Comparison of ENCODE assay signal across 25 cellular contexts in genomic region chr2:232810444-232810843, GRCh38. TPM values are rescaled to one million over a fixed set of nuclear protein-coding genes. Genes with fewer than 3 reads are reported as not detected.
DNase-seq lines count a peak whose midpoint lies in the region; ATAC-seq, FAIRE-seq and TF ChIP-seq lines count a peak whose summit lies in the region.
"Had no signal": no experiment of that assay in that cellular context is flagged by ENCODE, and none has a peak within 500 bp of the region (broad histone marks: within the 10 kb centered on the region; RNA-seq: fewer than 3 reads in every experiment).

No MANE protein-coding gene starts in this region.

- no peaks in the 10 kb centered on the region for H3F3A ChIP-seq in PC-3 (ENCODE audit: low read length, unreplicated experiment)

- no peak overlapping the region for H3K27ac ChIP-seq in right cardiac atrium (ENCODE audit: low read length)
- no peak overlapping the region for H3K27ac ChIP-seq in PC-3 (ENCODE audit: low read length)
- peak overlapping the region in 3 of 4 donors; percentile 28 to 64 (median 58) for H3K27ac ChIP-seq in gastrocnemius medialis
- H3K27ac ChIP-seq: C4-2B, HL-60 had no signal

- WGBS in right cardiac atrium: 96% methylated on average over 1 of the region's 1 CpG

- TF ChIP-seq CTCF in PC-3 (conservative IDR thresholded peaks at IDR 0.05; ENCODE audit: low read depth, low read length) (no peak), gastrocnemius medialis (IDR thresholded peaks at IDR 0.05 in 4 of 5, conservative IDR thresholded peaks at IDR 0.05 in 1 of 5) (no peak)

- POLR2A ChIA-PET in PC-3 (lab: Charles Lee; ENCODE audit: unreplicated experiment): interaction anchor here (0.6 kb wide), 1 partner anchor 66 kb away, joined by 3 read pairs; no protein-coding TSS in a partner anchor

- intact Hi-C loops in left ventricle myocardium superior (cut with micrococcal nuclease) (no loop called here), right cardiac atrium (cut with DNase I) (no loop called here), PC-3 (cut with micrococcal nuclease) (no loop called here), gastrocnemius medialis (cut with DNase I; ENCODE audit: low total_unique reads) (no loop called here), posterior vena cava (cut with DNase I) (no loop called here)

- peak; percentile 55 for FAIRE-seq in islet of Langerhans (lab: Jason Lieb, UNC)
- FAIRE-seq: A204.1, D721Med, G401.6, GM12891, GM18507, H54, HTR-8/SVneo had no signal

- H3K79me2 ChIP-seq in PC-3 (ENCODE audit: low read length): no peaks in the 10 kb centered on the region

- H3K4me3 ChIP-seq in right cardiac atrium (ENCODE audit: low read length): no peak overlapping the region
- no peak overlapping the region for H3K4me3 ChIP-seq in PC-3 (ENCODE audit: low read length)
- no peak overlapping the region for H3K4me3 ChIP-seq in gastrocnemius medialis
- H3K4me3 ChIP-seq: GM23338 had no signal

- no peak overlapping the region for H2AFZ ChIP-seq in PC-3 (ENCODE audit: low read length)
- H2AFZ ChIP-seq: GM23338 had no signal

- no peaks in the 10 kb centered on the region for H4K20me1 ChIP-seq in PC-3 (ENCODE audit: low read length)

- ATAC-seq in left ventricle myocardium superior (peak; percentile 11), right cardiac atrium (no peak), PC-3 (no peak), gastrocnemius medialis (no peak)
- ATAC-seq: GM23338 had no signal

- H3K4me2 ChIP-seq in PC-3 (ENCODE audit: low read length): no peak overlapping the region
- H3K4me2 ChIP-seq: GM23338 had no signal

- in situ Hi-C loops in gastrocnemius medialis (cut with MboI; ENCODE audit: low sequenced_read_pairs in 4 of 4): loop anchor here in 1 of 4 donors (25.0 kb wide), 1 partner anchor 198 kb away; no protein-coding TSS in a partner anchor

- CTCF ChIA-PET in PC-3 (lab: Charles Lee): no interaction called here

- H3K4me1 ChIP-seq in right cardiac atrium (ENCODE audit: control insufficient read depth, insufficient read depth, low read length): peaks cover 1% of the 10 kb centered on the region
- no peaks in the 10 kb centered on the region for H3K4me1 ChIP-seq in PC-3 (ENCODE audit: insufficient read depth, low read length)
- H3K4me1 ChIP-seq in gastrocnemius medialis: peaks cover 11 to 15% of the 10 kb centered on the region in 2 donors
- H3K4me1 ChIP-seq: Caco-2 had no signal

- H3K9me3 ChIP-seq in right cardiac atrium (ENCODE audit: control insufficient read depth, low read length) (no peaks in the 10 kb centered on the region), PC-3 (ENCODE audit: low read length) (no peaks in the 10 kb centered on the region), gastrocnemius medialis (no peaks in the 10 kb centered on the region)
- H3K9me3 ChIP-seq: Caco-2 had no signal

- DNase-seq in left ventricle myocardium superior: no peak
- DNase-seq in right cardiac atrium: no peak
- no peak for DNase-seq in PC-3
- DNase-seq in gastrocnemius medialis: no peak
- no peak for DNase-seq in NCI-H187 treated with DMSO at 0.1 percent for 48 hours (lab: John Stamatoyannopoulos, UW)
- DNase-seq in posterior vena cava (ENCODE audit: low spot score): no peak
- no peak for DNase-seq in HT-29 (ENCODE audit: low spot score)
- DNase-seq: ACHN; AML-193; Caco-2; CD4-positive, alpha-beta T cell; HCEC 1CT; IMR-90 had no signal

- no peak for TF ChIP-seq POLR2A in gastrocnemius medialis (IDR thresholded peaks at IDR 0.05)

- no peaks in the 10 kb centered on the region for H3K9me2 ChIP-seq in PC-3 (replicated peaks; ENCODE audit: low read length)

- no peak overlapping the region for H3K9ac ChIP-seq in PC-3 (ENCODE audit: low read length)

- TSS peak; percentile 9 for BruUV-seq in PC-3 (replicated peaks; lab: Mats Ljungman, UMichigan)

- H3K36me3 ChIP-seq in PC-3 (ENCODE audit: low read depth, low read length): peaks cover 61% of the 10 kb centered on the region; the same call in 1 of the 2 replicates
- H3K36me3 ChIP-seq in gastrocnemius medialis: peaks cover 0 to 57% of the 10 kb centered on the region in 2 donors

- H3K27me3 ChIP-seq in right cardiac atrium (ENCODE audit: control insufficient read depth, insufficient read depth) (no peaks in the 10 kb centered on the region), PC-3 (ENCODE audit: low read length) (no peaks in the 10 kb centered on the region), gastrocnemius medialis (no peaks in the 10 kb centered on the region)

RNA-seq across cellular contexts. Expression of gene KCNJ13, which starts 34.1 kb away (rescaled TPM):
- not detected for total RNA-seq in left ventricle myocardium superior
- not detected for total RNA-seq in right cardiac atrium
- polyA plus RNA-seq in right cardiac atrium: not detected
- not detected in 2 replicates for total RNA-seq in PC-3 (2014; rRNA removed)
- total RNA-seq in gastrocnemius medialis: not detected
- not detected for total RNA-seq in posterior vena cava
- total RNA-seq in HT-29 (2014; rRNA removed; shearing (Covaris generic)): not detected in 2 replicates
- total RNA-seq: CD4-positive, alpha-beta T cell; GM23338; IMR-90 had no signal
- polyA plus RNA-seq: BJ, IMR-90 had no signal

RNA-seq across cellular contexts. Expression of gene SNORC, which starts 59.6 kb away (rescaled TPM):
- total RNA-seq in left ventricle myocardium superior (1.3 TPM), right cardiac atrium (1 to 10 TPM in 3 of 4 donors, under 1 TPM in 1; 0.86 to 1.9 (median 1.3) TPM), PC-3 (2014; rRNA removed) (11.1 and 14.3 TPM in 2 replicates), gastrocnemius medialis (1 to 10 TPM in 2 of 4 donors, under 1 TPM in 2; 0.12 to 4.1 (median 1.1) TPM), posterior vena cava (under 1 TPM; 0.79 to 1.00 TPM)
- 0.59 TPM for polyA plus RNA-seq in right cardiac atrium
- total RNA-seq in HT-29 (2014; rRNA removed; shearing (Covaris generic)): 2.6 and 4.9 TPM in 2 replicates

Comparison
In these comparisons a context has a peak if more than half of its experiments do, and no peak if none do; other contexts are left out.
1. H3K27ac ChIP-seq: peak in gastrocnemius medialis (3 of 4); none in right cardiac atrium (single experiment) and PC-3 (single experiment).